Comparison of ENCODE assay signal across 1 cellular context in genomic region chr9:253539-253938, GRCh38.
TF ChIP-seq lines count a peak whose summit lies in the region.

No MANE protein-coding gene starts in this region.

TF ChIP-seq in GM23338, 12 proteins besides CTCF, POLR2A, EP300 and RAD21 (continued from another document):
- TF ChIP-seq ZNF462 (CRISPR knock-in tag; IDR thresholded peaks at IDR 0.05) (no peak), REST (IDR thresholded peaks at IDR 0.05; ENCODE audit: unreplicated experiment) (no peak), ZNF331 (CRISPR knock-in tag; IDR thresholded peaks at IDR 0.05; ENCODE audit: low read depth) (no peak), EZH2phosphoT487 (IDR thresholded peaks at IDR 0.05; ENCODE audit: unreplicated experiment) (no peak), STAT1 (IDR thresholded peaks at IDR 0.05; ENCODE audit: unreplicated experiment) (no peak), EZH2 (IDR thresholded peaks at IDR 0.05; ENCODE audit: low read depth, unreplicated experiment) (no peak), ETS1 (IDR thresholded peaks at IDR 0.05) (no peak), CREB1 (CRISPR knock-in tag; IDR thresholded peaks at IDR 0.05; ENCODE audit: low read depth) (no peak)
